In the genomic region with DNA sequence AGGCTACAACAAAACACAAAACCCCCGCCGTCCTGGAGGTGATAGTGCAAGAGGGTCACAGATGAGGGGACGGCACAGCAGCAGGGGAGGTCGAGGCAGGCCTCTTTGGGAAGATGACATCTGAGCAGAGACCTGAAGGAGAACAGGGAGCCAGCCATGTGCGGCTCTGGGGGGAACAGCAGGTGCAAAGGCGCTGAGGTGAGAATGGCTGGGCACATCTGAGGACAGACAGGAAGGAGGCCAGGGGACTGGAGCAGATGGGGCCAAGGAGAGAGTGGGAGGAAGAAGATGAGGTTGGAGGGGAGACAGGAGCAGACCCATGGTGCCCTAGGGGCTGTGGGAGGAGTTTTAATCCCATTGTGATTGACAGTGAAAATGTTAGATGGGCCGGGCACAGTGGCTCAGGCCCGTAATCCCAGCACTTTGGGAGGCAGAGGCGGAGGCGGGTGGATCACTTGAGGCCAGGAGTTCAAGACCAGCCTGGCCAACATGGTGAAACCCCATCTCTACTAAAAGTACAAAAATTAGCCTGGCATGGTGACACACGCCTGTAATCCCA, we compare ENCODE assay signal across 1 cellular context.
TF ChIP-seq lines count a peak whose summit lies in the region.

No MANE protein-coding gene starts in this region.

TF ChIP-seq in GM23338, 12 proteins besides CTCF, POLR2A, EP300 and RAD21:
- TF ChIP-seq STAT1 (IDR thresholded peaks at IDR 0.05; ENCODE audit: unreplicated experiment) (no peak), NANOG (IDR thresholded peaks at IDR 0.05; ENCODE audit: borderline replicate concordance) (no peak), EZH2phosphoT487 (IDR thresholded peaks at IDR 0.05; ENCODE audit: unreplicated experiment) (no peak), EZH2 (IDR thresholded peaks at IDR 0.05; ENCODE audit: low read depth, unreplicated experiment) (no peak)
